20 cellular contexts compared by ENCODE assay signal in the genomic region with DNA sequence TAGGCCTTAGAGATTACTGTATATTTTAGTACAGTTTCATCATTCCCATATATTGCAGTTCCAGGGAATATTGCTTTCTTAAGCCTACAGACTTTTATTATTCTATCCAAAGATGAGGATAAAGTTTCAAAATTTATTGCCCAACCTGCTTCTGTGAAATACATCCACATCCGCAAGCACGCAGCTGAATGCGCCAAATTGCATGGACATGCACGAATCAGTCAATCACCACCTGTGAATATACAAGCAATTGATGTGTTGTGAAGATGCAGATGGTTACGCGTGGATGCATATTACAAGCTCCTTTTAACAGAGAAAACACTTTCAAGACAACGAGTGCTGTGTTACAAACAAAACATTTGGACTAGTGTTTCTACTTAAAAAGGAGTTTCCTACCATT.
DNase-seq lines count a peak whose midpoint lies in the region; ATAC-seq, FAIRE-seq and TF ChIP-seq lines count a peak whose summit lies in the region.
"Had no signal": no experiment of that assay in that cellular context is flagged by ENCODE, and none has a peak within 500 bp of the region (broad histone marks: within the 10 kb centered on the region; RNA-seq: fewer than 3 reads in every experiment).

No MANE protein-coding gene starts in this region.

- no peak overlapping the region for H3K9ac ChIP-seq in KMS-11
- H3K9ac ChIP-seq: BLaER1 treated with 17β-estradiol and CSF1 and Interleukin-3, amounts not matched to agents 10 nM and 100 nM had no signal

- FAIRE-seq in bronchial epithelial cell (lab: Jason Lieb, UNC): peak; percentile 32
- FAIRE-seq: GM19239, HTR-8/SVneo, K562 had no signal

- no peaks in the 10 kb centered on the region for H3K27me3 ChIP-seq in KMS-11 (ENCODE audit: insufficient read depth, low read depth)
- no peaks in the 10 kb centered on the region for H3K27me3 ChIP-seq in bronchial epithelial cell (ENCODE audit: control insufficient read depth, insufficient read depth, low read length)
- H3K27me3 ChIP-seq: BLaER1 treated with 17β-estradiol and CSF1 and Interleukin-3, amounts not matched to agents 10 nM and 100 nM had no signal

- ATAC-seq in GM18498 (IDR thresholded peaks at IDR 0.05; ENCODE audit: unreplicated experiment): no peak
- ATAC-seq: HCT116, K562 had no signal

- H3K4me3 ChIP-seq in KMS-11 (IDR thresholded peaks at IDR 0.05; ENCODE audit: insufficient read depth, low read depth, low read length) (no peak overlapping the region), bronchial epithelial cell (ENCODE audit: low read depth, low read length) (no peak overlapping the region)
- H3K4me3 ChIP-seq: BLaER1 treated with 17β-estradiol and CSF1 and Interleukin-3, amounts not matched to agents 10 nM and 100 nM; K562 had no signal

- H4K20me1 ChIP-seq in KMS-11 (ENCODE audit: insufficient read depth): no peaks in the 10 kb centered on the region
- H4K20me1 ChIP-seq: BLaER1 treated with 17β-estradiol and CSF1 and Interleukin-3, amounts not matched to agents 10 nM and 100 nM had no signal

- TF ChIP-seq CTCF in KMS-11 (conservative IDR thresholded peaks at IDR 0.05; ENCODE audit: low read depth, low read length): no peak
- no peak for TF ChIP-seq CTCF in bronchial epithelial cell (IDR thresholded peaks at IDR 0.05; ENCODE audit: insufficient read depth, low read length, severe bottlenecking)

- H3K36me3 ChIP-seq in KMS-11 (ENCODE audit: insufficient read depth) (no peaks in the 10 kb centered on the region), bronchial epithelial cell (ENCODE audit: control insufficient read depth, insufficient read depth, low read length) (no peaks in the 10 kb centered on the region)
- H3K36me3 ChIP-seq: BLaER1 treated with 17β-estradiol and CSF1 and Interleukin-3, amounts not matched to agents 10 nM and 100 nM had no signal

- H3K4me1 ChIP-seq in KMS-11 (ENCODE audit: low read depth, poor library complexity, severe bottlenecking): peaks cover 70% of the 10 kb centered on the region
- H3K4me1 ChIP-seq: BLaER1 treated with 17β-estradiol and CSF1 and Interleukin-3, amounts not matched to agents 10 nM and 100 nM had no signal

- H3K79me2 ChIP-seq in KMS-11 (ENCODE audit: insufficient read depth, low read depth): no peaks in the 10 kb centered on the region

- DNase-seq in NCI-H510A treated with DMSO at 0.1 percent for 48 hours (lab: John Stamatoyannopoulos, UW): peak; percentile 61
- DNase-seq in NCI-H510A (lab: John Stamatoyannopoulos, UW): no peak
- DNase-seq in bronchial epithelial cell (ENCODE audit: low read depth): no peak
- DNase-seq in activated CD4-positive, CD25-positive, alpha-beta regulatory T cell treated with anti-CD3 and anti-CD28 coated beads, Interleukin-2, amount 50 U/mL, for 72 hours: no peak
- DNase-seq: CD4-positive, CD25-positive, alpha-beta regulatory T cell; CD8-positive, alpha-beta memory T cell; COR-L47; DMS 273 treated with DMSO at 0.1 percent for 48 hours; DMS53; GF-D8; GOT3; H7; IMR-90 had no signal

- no peak overlapping the region for H2AFZ ChIP-seq in KMS-11 (ENCODE audit: low read depth)

- 0 out of 2 replicates have a peak overlapping the region, but pooled peaks have one; percentile 88 for H3K4me2 ChIP-seq in KMS-11
- H3K4me2 ChIP-seq: BLaER1 treated with 17β-estradiol and CSF1 and Interleukin-3, amounts not matched to agents 10 nM and 100 nM had no signal

- no peak overlapping the region; the same call in 1 of the 2 replicates for H3K27ac ChIP-seq in KMS-11
- H3K27ac ChIP-seq: BLaER1 treated with 17β-estradiol and CSF1 and Interleukin-3, amounts not matched to agents 10 nM and 100 nM had no signal
